In genomic region chr2:23606968-23607367, GRCh38 we compare ENCODE assay signal across 14 cellular contexts.
DNase-seq lines count a peak whose midpoint lies in the region; FAIRE-seq and TF ChIP-seq lines count a peak whose summit lies in the region.
"Had no signal": no experiment of that assay in that cellular context is flagged by ENCODE, and none has a peak within 500 bp of the region (broad histone marks: within the 10 kb centered on the region; RNA-seq: fewer than 3 reads in every experiment).

No MANE protein-coding gene starts in this region.

- no peaks in the 10 kb centered on the region for H3K27me3 Mint-ChIP-seq in MCF 10A (ENCODE audit: insufficient read depth, unreplicated experiment)
- peaks cover 3% of the 10 kb centered on the region for H3K27me3 Mint-ChIP-seq in activated CD4-positive, alpha-beta memory T cell treated with anti-CD3 and anti-CD28 coated beads for 36 hours
- peaks cover 3% of the 10 kb centered on the region for H3K27me3 Mint-ChIP-seq in activated T-helper 2 cell treated with anti-CD3 and anti-CD28 coated beads, Interferon-gamma antibody, Interleukin-2, Interleukin-4, amounts not matched to agents 10 μg/mL and 5 μg/mL and 100 μg/mL, durations not matched to agents 14 hours and 24 hours and 36 hours (ENCODE audit: low read depth)

- H3K4me1 ChIP-seq in breast epithelium (no peaks in the 10 kb centered on the region), SJSA1 (replicated peaks) (peaks cover 16% of the 10 kb centered on the region)
- H3K4me1 ChIP-seq: prostate gland had no signal

- H3K4me3 ChIP-seq in breast epithelium = no peak overlapping the region
- H3K4me3 ChIP-seq in SJSA1 = no peak overlapping the region
- no peak overlapping the region for H3K4me3 ChIP-seq in fibroblast of the aortic adventitia (ENCODE audit: low read depth, low read length)
- H3K4me3 ChIP-seq: prostate gland had no signal

- H3K9me3 ChIP-seq in breast epithelium = peaks cover 0 to 6% of the 10 kb centered on the region in 2 donors
- peaks cover 19% of the 10 kb centered on the region for H3K9me3 ChIP-seq in SJSA1 (replicated peaks)
- H3K9me3 ChIP-seq: prostate gland had no signal

- POLR2A ChIA-PET in MCF 10A (lab: Yijun Ruan, JAX) = no interaction called here
- POLR2A ChIA-PET in activated CD4-positive, alpha-beta memory T cell treated with anti-CD3 and anti-CD28 coated beads for 36 hours (lab: Charles Lee) = no interaction called here

- no peak for FAIRE-seq in urothelium cell line (lab: Jason Lieb, UNC)

- no peak for TF ChIP-seq CTCF in MCF 10A (IDR thresholded peaks at IDR 0.05; ENCODE audit: unreplicated experiment)
- TF ChIP-seq CTCF in breast epithelium (IDR thresholded peaks at IDR 0.05) = no peak
- TF ChIP-seq CTCF in fibroblast of the aortic adventitia (IDR thresholded peaks at IDR 0.05; ENCODE audit: insufficient read depth, low read length) = no peak

- TF ChIP-seq POLR2A in breast epithelium (IDR thresholded peaks at IDR 0.05) = no peak

- H3K27ac ChIP-seq in breast epithelium = no peak overlapping the region
- H3K27ac ChIP-seq in SJSA1 = no peak overlapping the region
- H3K27ac ChIP-seq: prostate gland had no signal

- CTCF ChIA-PET in MCF 10A (lab: Yijun Ruan, JAX) = no interaction called here
- CTCF ChIA-PET in activated CD4-positive, alpha-beta memory T cell treated with anti-CD3 and anti-CD28 coated beads for 36 hours (lab: Charles Lee) = interaction anchor here (0.9 kb wide), 1 partner anchor 17 kb away, joined by 3 read pairs; no protein-coding TSS in a partner anchor

- H3K36me3 ChIP-seq in breast epithelium (no peaks in the 10 kb centered on the region), SJSA1 (no peaks in the 10 kb centered on the region)
- H3K36me3 ChIP-seq: prostate gland had no signal

- peaks cover 14% of the 10 kb centered on the region for H3K9me3 Mint-ChIP-seq in MCF 10A (ENCODE audit: unreplicated experiment)
- H3K9me3 Mint-ChIP-seq in activated CD4-positive, alpha-beta memory T cell treated with anti-CD3 and anti-CD28 coated beads for 36 hours = peaks cover 22% of the 10 kb centered on the region
- H3K9me3 Mint-ChIP-seq in activated T-helper 2 cell treated with anti-CD3 and anti-CD28 coated beads, Interferon-gamma antibody, Interleukin-2, Interleukin-4, amounts not matched to agents 10 μg/mL and 5 μg/mL and 100 μg/mL, durations not matched to agents 14 hours and 24 hours and 36 hours = peaks cover 17% of the 10 kb centered on the region

- H3K4me3 Mint-ChIP-seq in MCF 10A (ENCODE audit: unreplicated experiment) = no peak overlapping the region
- no peak overlapping the region for H3K4me3 Mint-ChIP-seq in activated CD4-positive, alpha-beta memory T cell treated with anti-CD3 and anti-CD28 coated beads for 36 hours
- no peak overlapping the region for H3K4me3 Mint-ChIP-seq in activated T-helper 2 cell treated with anti-CD3 and anti-CD28 coated beads, Interferon-gamma antibody, Interleukin-2, Interleukin-4, amounts not matched to agents 10 μg/mL and 5 μg/mL and 100 μg/mL, durations not matched to agents 14 hours and 24 hours and 36 hours (ENCODE audit: low read depth)
- H3K4me3 Mint-ChIP-seq: activated naive CD8-positive, alpha-beta T cell treated with anti-CD3 and anti-CD28 coated beads, Interleukin-2, amount 10 ng/mL, durations not matched to agents 7 days and 5 days had no signal

- DNase-seq in MCF 10A (ENCODE audit: unreplicated experiment) = peak; percentile 36
- DNase-seq in breast epithelium (ENCODE audit: low spot score in 2 of 2) = no peak
- DNase-seq in SJSA1 (ENCODE audit: low read depth in 1 of 2, low spot score in 2 of 2) = peak; percentile 67 to 79
- peak; percentile 26 for DNase-seq in fibroblast of the aortic adventitia (ENCODE audit: low read depth)
- DNase-seq in urothelium cell line (ENCODE audit: low spot score) = peak; percentile 51
- no peak for DNase-seq in activated CD4-positive, alpha-beta memory T cell treated with anti-CD3 and anti-CD28 coated beads for 36 hours
- no peak for DNase-seq in HT-29 (ENCODE audit: low spot score)
- DNase-seq in activated T-helper 2 cell treated with anti-CD3 and anti-CD28 coated beads, Interferon-gamma antibody, Interleukin-2, Interleukin-4, amounts not matched to agents 10 μg/mL and 5 μg/mL and 100 μg/mL, durations not matched to agents 14 hours and 24 hours and 36 hours (ENCODE audit: low spot score) = no peak
- DNase-seq: activated CD4-positive, alpha-beta T cell treated with anti-CD3 and anti-CD28 coated beads, Interleukin-2, amount 50 U/mL, for 48 hours; activated naive CD8-positive, alpha-beta T cell treated with anti-CD3 and anti-CD28 coated beads, Interleukin-2, amount 10 ng/mL, durations not matched to agents 7 days and 5 days; NCI-H1436; NCI-H82; SW 1271 had no signal

- peaks cover 10% of the 10 kb centered on the region for H3K36me3 Mint-ChIP-seq in MCF 10A (ENCODE audit: insufficient read depth, unreplicated experiment)
- H3K36me3 Mint-ChIP-seq in activated CD4-positive, alpha-beta memory T cell treated with anti-CD3 and anti-CD28 coated beads for 36 hours = peaks cover 7% of the 10 kb centered on the region
- H3K36me3 Mint-ChIP-seq in activated T-helper 2 cell treated with anti-CD3 and anti-CD28 coated beads, Interferon-gamma antibody, Interleukin-2, Interleukin-4, amounts not matched to agents 10 μg/mL and 5 μg/mL and 100 μg/mL, durations not matched to agents 14 hours and 24 hours and 36 hours (ENCODE audit: low read depth) = no peaks in the 10 kb centered on the region

- BruUV-seq in MCF 10A (replicated peaks; lab: Mats Ljungman, UMichigan) = no TSS peak

- H3K4me1 Mint-ChIP-seq in MCF 10A (ENCODE audit: insufficient read depth, unreplicated experiment) = peaks cover 8% of the 10 kb centered on the region
- no peaks in the 10 kb centered on the region for H3K4me1 Mint-ChIP-seq in activated CD4-positive, alpha-beta memory T cell treated with anti-CD3 and anti-CD28 coated beads for 36 hours (ENCODE audit: low read depth)
- no peaks in the 10 kb centered on the region for H3K4me1 Mint-ChIP-seq in activated T-helper 2 cell treated with anti-CD3 and anti-CD28 coated beads, Interferon-gamma antibody, Interleukin-2, Interleukin-4, amounts not matched to agents 10 μg/mL and 5 μg/mL and 100 μg/mL, durations not matched to agents 14 hours and 24 hours and 36 hours (ENCODE audit: low read depth)

- H3K27me3 ChIP-seq in breast epithelium = no peaks in the 10 kb centered on the region
- no peaks in the 10 kb centered on the region for H3K27me3 ChIP-seq in SJSA1 (replicated peaks)

- intact Hi-C loops in MCF 10A (cut with micrococcal nuclease) = no loop called here
- intact Hi-C loops in breast epithelium (cut with DNase I; ENCODE audit: low total_unique reads) = no loop called here
- intact Hi-C loops in activated CD4-positive, alpha-beta memory T cell treated with anti-CD3 and anti-CD28 coated beads for 36 hours (cut with micrococcal nuclease) = no loop called here
- intact Hi-C loops in activated T-helper 2 cell treated with anti-CD3 and anti-CD28 coated beads, Interferon-gamma antibody, Interleukin-2, Interleukin-4, amounts not matched to agents 10 μg/mL and 5 μg/mL and 100 μg/mL, durations not matched to agents 14 hours and 24 hours and 36 hours (cut with micrococcal nuclease) = no loop called here

- no peak overlapping the region for H3K27ac Mint-ChIP-seq in MCF 10A (ENCODE audit: low read depth, unreplicated experiment)
- no peak overlapping the region for H3K27ac Mint-ChIP-seq in activated CD4-positive, alpha-beta memory T cell treated with anti-CD3 and anti-CD28 coated beads for 36 hours
- H3K27ac Mint-ChIP-seq in activated T-helper 2 cell treated with anti-CD3 and anti-CD28 coated beads, Interferon-gamma antibody, Interleukin-2, Interleukin-4, amounts not matched to agents 10 μg/mL and 5 μg/mL and 100 μg/mL, durations not matched to agents 14 hours and 24 hours and 36 hours = no peak overlapping the region
- H3K27ac Mint-ChIP-seq: activated naive CD8-positive, alpha-beta T cell treated with anti-CD3 and anti-CD28 coated beads, Interleukin-2, amount 10 ng/mL, durations not matched to agents 7 days and 5 days had no signal

Comparison
In these comparisons a context has a peak if more than half of its experiments do, and no peak if none do; other contexts are left out.
1. DNase-seq: peak in MCF 10A (single experiment), SJSA1 (2 of 2), fibroblast of the aortic adventitia (single experiment) and urothelium cell line (single experiment); none in breast epithelium (0 of 2), activated CD4-positive, alpha-beta memory T cell treated with anti-CD3 and anti-CD28 coated beads for 36 hours (single experiment), HT-29 (single experiment) and activated T-helper 2 cell treated with anti-CD3 and anti-CD28 coated beads, Interferon-gamma antibody, Interleukin-2, Interleukin-4, amounts not matched to agents 10 μg/mL and 5 μg/mL and 100 μg/mL, durations not matched to agents 14 hours and 24 hours and 36 hours (single experiment).